1 cellular context compared by ENCODE assay signal in the genomic region with DNA sequence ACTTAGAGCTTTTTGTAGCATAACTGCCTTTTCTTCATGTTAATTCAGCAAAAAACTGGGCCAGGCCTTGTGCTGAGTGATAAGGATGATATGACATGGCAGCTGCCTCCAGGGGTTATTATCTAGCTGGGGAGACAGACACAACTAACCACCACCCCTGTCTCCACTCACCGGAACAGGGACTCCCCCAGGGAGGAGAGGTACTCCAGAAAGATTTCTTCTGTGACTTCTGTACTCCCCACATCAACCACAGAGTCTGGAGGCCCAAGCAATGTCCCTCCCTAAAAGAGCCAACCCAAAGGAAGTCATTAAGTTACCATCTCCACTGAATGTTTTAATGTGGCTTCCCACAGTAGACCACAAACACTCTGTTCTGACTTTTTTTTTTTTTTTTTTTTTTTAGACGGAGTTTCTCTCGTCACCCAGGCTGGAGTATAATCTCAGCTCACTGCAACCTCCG.
TF ChIP-seq lines count a peak whose summit lies in the region.

No MANE protein-coding gene starts in this region.

TF ChIP-seq in K562, 482 proteins besides CTCF, POLR2A, EP300 and RAD21 (continued from another document and continues in another):
- TF ChIP-seq SMARCC2 (IDR thresholded peaks at IDR 0.05; ENCODE audit: low read depth), result 0 out of 2 replicates have a peak, but pooled peaks have one; percentile 45
- TF ChIP-seq, protein P1, sequence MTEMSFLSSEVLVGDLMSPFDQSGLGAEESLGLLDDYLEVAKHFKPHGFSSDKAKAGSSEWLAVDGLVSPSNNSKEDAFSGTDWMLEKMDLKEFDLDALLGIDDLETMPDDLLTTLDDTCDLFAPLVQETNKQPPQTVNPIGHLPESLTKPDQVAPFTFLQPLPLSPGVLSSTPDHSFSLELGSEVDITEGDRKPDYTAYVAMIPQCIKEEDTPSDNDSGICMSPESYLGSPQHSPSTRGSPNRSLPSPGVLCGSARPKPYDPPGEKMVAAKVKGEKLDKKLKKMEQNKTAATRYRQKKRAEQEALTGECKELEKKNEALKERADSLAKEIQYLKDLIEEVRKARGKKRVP (CRISPR knock-in tag; IDR thresholded peaks at IDR 0.05), result no peak
- no peak for TF ChIP-seq ZNF121 (CRISPR knock-in tag; conservative IDR thresholded peaks at IDR 0.05)
- peak; percentile 54; the same call in 1 of the 2 replicates for TF ChIP-seq MAFK (IDR thresholded peaks at IDR 0.05; ENCODE audit: low read length)
- peak in 1 of 2 experiments; percentile 75; a peak in 2 of 4 replicates for TF ChIP-seq ZNF639 (CRISPR knock-in tag; conservative IDR thresholded peaks at IDR 0.05 in 1 of 2, IDR thresholded peaks at IDR 0.05 in 1 of 2)
- no peak for TF ChIP-seq HEY1 (CRISPR knock-in tag; IDR thresholded peaks at IDR 0.05; ENCODE audit: borderline replicate concordance)
- no peak for TF ChIP-seq CHCHD3 (CRISPR knock-in tag; IDR thresholded peaks at IDR 0.05)
- TF ChIP-seq ZNF124 (CRISPR knock-in tag; IDR thresholded peaks at IDR 0.05), result no peak
- TF ChIP-seq ZKSCAN3 (CRISPR knock-in tag; IDR thresholded peaks at IDR 0.05), result no peak
- TF ChIP-seq, protein P2, sequence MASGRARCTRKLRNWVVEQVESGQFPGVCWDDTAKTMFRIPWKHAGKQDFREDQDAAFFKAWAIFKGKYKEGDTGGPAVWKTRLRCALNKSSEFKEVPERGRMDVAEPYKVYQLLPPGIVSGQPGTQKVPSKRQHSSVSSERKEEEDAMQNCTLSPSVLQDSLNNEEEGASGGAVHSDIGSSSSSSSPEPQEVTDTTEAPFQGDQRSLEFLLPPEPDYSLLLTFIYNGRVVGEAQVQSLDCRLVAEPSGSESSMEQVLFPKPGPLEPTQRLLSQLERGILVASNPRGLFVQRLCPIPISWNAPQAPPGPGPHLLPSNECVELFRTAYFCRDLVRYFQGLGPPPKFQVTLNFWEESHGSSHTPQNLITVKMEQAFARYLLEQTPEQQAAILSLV (tag; IDR thresholded peaks at IDR 0.05), result no peak
- TF ChIP-seq XRCC5 (IDR thresholded peaks at IDR 0.05; ENCODE audit: low read depth, low read length), result no peak
- no peak for TF ChIP-seq MTA1 (IDR thresholded peaks at IDR 0.05; ENCODE audit: borderline replicate concordance)
- TF ChIP-seq ZMIZ1 (IDR thresholded peaks at IDR 0.05; ENCODE audit: low read depth in 2 of 2, low read length in 2 of 2), result peak in 1 of 2 experiments; percentile 63; a peak in 1 of 4 replicates
- TF ChIP-seq VEZF1 (CRISPR knock-in tag; IDR thresholded peaks at IDR 0.05), result peak; percentile 77
- TF ChIP-seq PTTG1 (tag; IDR thresholded peaks at IDR 0.05; ENCODE audit: low read depth), result no peak
- peak; percentile 65 for TF ChIP-seq GABPA (tag; conservative IDR thresholded peaks at IDR 0.05; ENCODE audit: low read depth)
- no peak for TF ChIP-seq ETS2 (tag; IDR thresholded peaks at IDR 0.05; ENCODE audit: borderline replicate concordance, poor library complexity, severe bottlenecking)
- TF ChIP-seq E2F5 (CRISPR knock-in tag; IDR thresholded peaks at IDR 0.05), result no peak
- no peak for TF ChIP-seq SRSF9 (IDR thresholded peaks at IDR 0.05; ENCODE audit: borderline replicate concordance, low read depth, low read length)
- no peak for TF ChIP-seq ZNF668 (CRISPR knock-in tag; IDR thresholded peaks at IDR 0.05)
- no peak for TF ChIP-seq GTF2F1 (IDR thresholded peaks at IDR 0.05; ENCODE audit: low read depth, low read length)
- peak; percentile 91 for TF ChIP-seq HES1 (IDR thresholded peaks at IDR 0.05; ENCODE audit: low read depth)
- peak; percentile 26; the same call in 1 of the 2 replicates for TF ChIP-seq ERF (CRISPR knock-in tag; IDR thresholded peaks at IDR 0.05)
- no peak for TF ChIP-seq PHF20 (IDR thresholded peaks at IDR 0.05; ENCODE audit: partially characterized antibody)
- no peak for TF ChIP-seq CUX1 (CRISPR knock-in tag; IDR thresholded peaks at IDR 0.05)
- TF ChIP-seq JUN (IDR thresholded peaks at IDR 0.05; ENCODE audit: borderline replicate concordance, low read depth, low read length), result no peak
- no peak for TF ChIP-seq JUN (CRISPR knock-in tag; IDR thresholded peaks at IDR 0.05; ENCODE audit: borderline replicate concordance)
- TF ChIP-seq ZNF175 (CRISPR knock-in tag; IDR thresholded peaks at IDR 0.05; ENCODE audit: low read depth), result 0 out of 2 replicates have a peak, but pooled peaks have one; percentile 43
- TF ChIP-seq ZNF76 (CRISPR knock-in tag; IDR thresholded peaks at IDR 0.05; ENCODE audit: borderline replicate concordance), result no peak
- TF ChIP-seq FOXK2 (conservative IDR thresholded peaks at IDR 0.05 in 1 of 2, IDR thresholded peaks at IDR 0.05 in 1 of 2; ENCODE audit: low read depth in 2 of 2), result 0 out of 4 replicates have a peak, but pooled peaks of 1 of the 2 experiments have one; percentile 10
- TF ChIP-seq SMC3 (conservative IDR thresholded peaks at IDR 0.05; ENCODE audit: insufficient read depth, low read depth, low read length), result no peak
- TF ChIP-seq HNRNPK (IDR thresholded peaks at IDR 0.05; ENCODE audit: low read depth, low read length, poor library complexity, severe bottlenecking), result no peak
- TF ChIP-seq TOE1 (IDR thresholded peaks at IDR 0.05; ENCODE audit: borderline replicate concordance), result no peak
- TF ChIP-seq TOE1 (CRISPR knock-in tag; IDR thresholded peaks at IDR 0.05; ENCODE audit: borderline replicate concordance, low read depth), result no peak
- TF ChIP-seq CREB1 (IDR thresholded peaks at IDR 0.05), result no peak; the same call in 1 of the 2 replicates
- no peak for TF ChIP-seq CREB1 (CRISPR knock-in tag; IDR thresholded peaks at IDR 0.05)
- TF ChIP-seq, protein P3, sequence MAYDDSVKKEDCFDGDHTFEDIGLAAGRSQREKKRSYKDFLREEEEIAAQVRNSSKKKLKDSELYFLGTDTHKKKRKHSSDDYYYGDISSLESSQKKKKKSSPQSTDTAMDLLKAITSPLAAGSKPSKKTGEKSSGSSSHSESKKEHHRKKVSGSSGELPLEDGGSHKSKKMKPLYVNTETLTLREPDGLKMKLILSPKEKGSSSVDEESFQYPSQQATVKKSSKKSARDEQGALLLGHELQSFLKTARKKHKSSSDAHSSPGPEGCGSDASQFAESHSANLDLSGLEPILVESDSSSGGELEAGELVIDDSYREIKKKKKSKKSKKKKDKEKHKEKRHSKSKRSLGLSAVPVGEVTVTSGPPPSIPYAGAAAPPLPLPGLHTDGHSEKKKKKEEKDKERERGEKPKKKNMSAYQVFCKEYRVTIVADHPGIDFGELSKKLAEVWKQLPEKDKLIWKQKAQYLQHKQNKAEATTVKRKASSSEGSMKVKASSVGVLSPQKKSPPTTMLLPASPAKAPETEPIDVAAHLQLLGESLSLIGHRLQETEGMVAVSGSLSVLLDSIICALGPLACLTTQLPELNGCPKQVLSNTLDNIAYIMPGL (CRISPR knock-in tag; IDR thresholded peaks at IDR 0.05), result no peak
- TF ChIP-seq PHF8 (IDR thresholded peaks at IDR 0.05; ENCODE audit: borderline replicate concordance, low read length), result no peak
- TF ChIP-seq NFE2 (IDR thresholded peaks at IDR 0.05; ENCODE audit: low read depth), result peak; percentile 69
